1 cellular context compared by ENCODE assay signal in genomic region chr16:88831838-88832237, GRCh38.
TF ChIP-seq lines count a peak whose summit lies in the region.

No MANE protein-coding gene starts in this region.

TF ChIP-seq in HCT116, 20 proteins besides CTCF, POLR2A, EP300 and RAD21 (continued from another document):
- TF ChIP-seq ATF3 (IDR thresholded peaks at IDR 0.05) (no peak), CBX3 (IDR thresholded peaks at IDR 0.05; ENCODE audit: low read depth) (no peak), TCF7L2 (IDR thresholded peaks at IDR 0.05; ENCODE audit: borderline replicate concordance, extremely low read depth, insufficient read depth, insufficient read length) (no peak), CEBPB (IDR thresholded peaks at IDR 0.05; ENCODE audit: low read depth) (no peak), POLR2AphosphoS5 (IDR thresholded peaks at IDR 0.05; ENCODE audit: low read depth, low read length) (no peak)
